ENCODE assay signal across 18 cellular contexts in the genomic region with DNA sequence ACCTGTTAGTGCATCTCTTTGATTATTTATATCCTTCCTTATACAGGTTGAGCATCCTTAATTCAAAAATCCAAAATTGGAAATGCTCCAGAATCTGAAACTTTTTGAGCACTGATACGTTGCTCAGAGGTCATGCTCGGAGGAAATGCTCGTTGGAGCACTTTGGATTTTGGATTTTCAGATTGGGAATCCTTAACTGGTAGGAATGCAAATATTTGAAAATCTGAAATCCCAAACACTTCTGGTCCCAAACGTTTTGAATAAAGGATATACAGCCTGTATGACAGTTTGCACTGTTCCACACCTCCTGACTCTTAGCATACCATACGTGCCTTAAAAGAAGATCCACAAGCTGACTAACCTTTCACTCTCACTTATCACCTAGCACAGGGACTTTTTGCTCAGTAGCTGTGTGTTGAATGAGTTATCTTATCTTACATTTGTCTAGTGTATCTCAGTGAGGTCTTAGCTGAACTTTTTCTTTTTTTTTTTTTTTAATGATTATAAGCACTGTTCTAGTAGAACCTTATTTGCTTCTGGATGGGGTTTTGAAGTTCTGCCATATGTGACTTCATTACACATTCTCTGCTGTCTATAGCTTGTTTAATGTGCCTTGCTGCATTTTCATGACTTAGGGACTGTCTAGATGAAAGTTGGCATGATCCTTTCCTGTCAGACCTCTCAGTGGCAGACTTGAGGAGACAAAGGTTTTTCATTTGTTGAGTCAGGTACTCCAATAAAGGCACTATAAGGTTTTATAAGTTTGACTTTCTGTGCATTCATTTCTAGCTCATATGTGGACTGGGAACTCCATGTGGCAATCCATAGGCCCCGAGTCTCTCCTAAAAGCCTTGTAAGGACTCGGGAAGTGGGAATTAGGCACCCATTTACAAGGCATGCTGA. TPM values are rescaled to one million over a fixed set of nuclear protein-coding genes. Genes with fewer than 3 reads are reported as not detected.
DNase-seq lines count a peak whose midpoint lies in the region; ATAC-seq, FAIRE-seq and TF ChIP-seq lines count a peak whose summit lies in the region.
"Had no signal": no experiment of that assay in that cellular context is flagged by ENCODE, and none has a peak within 500 bp of the region (broad histone marks: within the 10 kb centered on the region; RNA-seq: fewer than 3 reads in every experiment).

No MANE protein-coding gene starts in this region.

- peak; percentile 25 for ATAC-seq in left ventricle myocardium superior
- no peak for ATAC-seq in heart right ventricle
- ATAC-seq in left colon: peak; percentile 90
- ATAC-seq in HG02588 (IDR thresholded peaks at IDR 0.05; ENCODE audit: unreplicated experiment): no peak
- ATAC-seq: A549, GM23338 had no signal

- peaks cover 0 to 14% (median 0%) of the 10 kb centered on the region in 9 donors for H3K36me3 ChIP-seq in heart right ventricle
- H3K36me3 ChIP-seq: BLaER1 treated with 17β-estradiol and CSF1 and Interleukin-3, amounts not matched to agents 10 nM and 100 nM had no signal

- H3K4me1 Mint-ChIP-seq in activated CD4-positive, alpha-beta memory T cell treated with anti-CD3 and anti-CD28 coated beads for 36 hours (ENCODE audit: low read depth): peaks cover 26% of the 10 kb centered on the region
- peaks cover 24% of the 10 kb centered on the region for H3K4me1 Mint-ChIP-seq in activated CD4-positive, alpha-beta memory T cell treated with anti-CD3 and anti-CD28 coated beads, Interleukin-2, amount 10 ng/mL, durations not matched to agents 7 days and 5 days
- H3K4me1 Mint-ChIP-seq: GM23338 had no signal

- 70 to 76% methylated on average over 7 of the region's 7 CpGs for WGBS in heart right ventricle, 2 donors

- H3K4me3 Mint-ChIP-seq in activated CD4-positive, alpha-beta memory T cell treated with anti-CD3 and anti-CD28 coated beads for 36 hours: no peak overlapping the region
- H3K4me3 Mint-ChIP-seq in activated CD4-positive, alpha-beta memory T cell treated with anti-CD3 and anti-CD28 coated beads, Interleukin-2, amount 10 ng/mL, durations not matched to agents 7 days and 5 days: no peak overlapping the region
- H3K4me3 Mint-ChIP-seq: CD8-positive, alpha-beta memory T cell; GM23338 had no signal

- no peak for TF ChIP-seq CTCF in heart right ventricle (IDR thresholded peaks at IDR 0.05)

- H3K4me1 ChIP-seq in heart right ventricle: peaks cover 0 to 37% (median 13%) of the 10 kb centered on the region in 9 donors
- H3K4me1 ChIP-seq: A549 had no signal

- peak overlapping the region; percentile 5 for H3K27ac Mint-ChIP-seq in activated CD4-positive, alpha-beta memory T cell treated with anti-CD3 and anti-CD28 coated beads for 36 hours
- no peak overlapping the region for H3K27ac Mint-ChIP-seq in activated CD4-positive, alpha-beta memory T cell treated with anti-CD3 and anti-CD28 coated beads, Interleukin-2, amount 10 ng/mL, durations not matched to agents 7 days and 5 days
- H3K27ac Mint-ChIP-seq: GM23338 had no signal

- no peaks in the 10 kb centered on the region for H3K9me3 ChIP-seq in heart right ventricle
- H3K9me3 ChIP-seq: BLaER1 treated with 17β-estradiol and CSF1 and Interleukin-3, amounts not matched to agents 10 nM and 100 nM had no signal

- no peak for TF ChIP-seq POLR2A in GM12892 (IDR thresholded peaks at IDR 0.05; ENCODE audit: low read depth, low read length)

- intact Hi-C loops in activated CD4-positive, alpha-beta memory T cell treated with anti-CD3 and anti-CD28 coated beads for 36 hours (cut with micrococcal nuclease): loop anchor here (2.0 to 5.0 kb wide), 5 partner anchors 54 to 121 kb away; partner anchors contain the start of gene CD101
- intact Hi-C loops in left ventricle myocardium superior (cut with micrococcal nuclease): no loop called here
- intact Hi-C loops in heart right ventricle (cut with DNase I): no loop called here
- intact Hi-C loops in left colon (cut with DNase I, micrococcal nuclease): no loop called here

- FAIRE-seq in GM12892 (lab: Jason Lieb, UNC): no peak
- FAIRE-seq: A549, D721Med had no signal

- POLR2A ChIA-PET in activated CD4-positive, alpha-beta memory T cell treated with anti-CD3 and anti-CD28 coated beads for 36 hours (lab: Charles Lee): no interaction called here
- POLR2A ChIA-PET in activated CD4-positive, alpha-beta memory T cell treated with anti-CD3 and anti-CD28 coated beads, Interleukin-2, amount 10 ng/mL, durations not matched to agents 7 days and 5 days (lab: Charles Lee): interaction anchor here (1.1 to 1.2 kb wide), 2 partner anchors 129 to 191 kb away, joined by 3 to 5 read pairs; partner anchors contain the start of gene TTF2

- CTCF ChIA-PET in activated CD4-positive, alpha-beta memory T cell treated with anti-CD3 and anti-CD28 coated beads for 36 hours (lab: Charles Lee): interaction anchor here (0.5 to 1.3 kb wide), 4 partner anchors 11 to 207 kb away, joined by 3 read pairs; no protein-coding TSS in a partner anchor
- CTCF ChIA-PET in activated CD4-positive, alpha-beta memory T cell treated with anti-CD3 and anti-CD28 coated beads, Interleukin-2, amount 10 ng/mL, durations not matched to agents 7 days and 5 days (lab: Charles Lee): interaction anchor here (1.1 kb wide), 1 partner anchor 206 kb away, joined by 4 read pairs; no protein-coding TSS in a partner anchor

- H3K27me3 Mint-ChIP-seq in activated CD4-positive, alpha-beta memory T cell treated with anti-CD3 and anti-CD28 coated beads for 36 hours: no peaks in the 10 kb centered on the region
- no peaks in the 10 kb centered on the region for H3K27me3 Mint-ChIP-seq in activated CD4-positive, alpha-beta memory T cell treated with anti-CD3 and anti-CD28 coated beads, Interleukin-2, amount 10 ng/mL, durations not matched to agents 7 days and 5 days
- H3K27me3 Mint-ChIP-seq: CD8-positive, alpha-beta memory T cell had no signal

- no peaks in the 10 kb centered on the region for H3K36me3 Mint-ChIP-seq in activated CD4-positive, alpha-beta memory T cell treated with anti-CD3 and anti-CD28 coated beads for 36 hours
- no peaks in the 10 kb centered on the region for H3K36me3 Mint-ChIP-seq in activated CD4-positive, alpha-beta memory T cell treated with anti-CD3 and anti-CD28 coated beads, Interleukin-2, amount 10 ng/mL, durations not matched to agents 7 days and 5 days (ENCODE audit: low read depth)
- H3K36me3 Mint-ChIP-seq: CD8-positive, alpha-beta memory T cell had no signal

- H3K4me3 ChIP-seq in heart right ventricle: no peak overlapping the region
- H3K4me3 ChIP-seq: A549; BLaER1 treated with 17β-estradiol and CSF1 and Interleukin-3, amounts not matched to agents 10 nM and 100 nM; GM23338 had no signal

- no peak for DNase-seq in activated CD4-positive, alpha-beta memory T cell treated with anti-CD3 and anti-CD28 coated beads for 36 hours
- DNase-seq in activated CD4-positive, alpha-beta memory T cell treated with anti-CD3 and anti-CD28 coated beads, Interleukin-2, amount 10 ng/mL, durations not matched to agents 7 days and 5 days: no peak
- DNase-seq in left ventricle myocardium superior: no peak
- no peak for DNase-seq in heart right ventricle
- no peak for DNase-seq in left colon
- DNase-seq in GM12892 (ENCODE audit: insufficient read length): no peak
- DNase-seq: CD8-positive, alpha-beta memory T cell; DMS79; NCI-H1048; NCI-H1436 treated with DMSO at 0.1 percent for 48 hours; NCI-H2081; NCI-H748 treated with DMSO at 0.1 percent for 48 hours had no signal

- H3K27ac ChIP-seq in heart right ventricle: peak overlapping the region in 1 of 10 donors; percentile 9
- H3K27ac ChIP-seq: A549; BLaER1 treated with 17β-estradiol and CSF1 and Interleukin-3, amounts not matched to agents 10 nM and 100 nM; RWPE1 had no signal

- no peaks in the 10 kb centered on the region for H3K9me3 Mint-ChIP-seq in activated CD4-positive, alpha-beta memory T cell treated with anti-CD3 and anti-CD28 coated beads for 36 hours
- no peaks in the 10 kb centered on the region for H3K9me3 Mint-ChIP-seq in activated CD4-positive, alpha-beta memory T cell treated with anti-CD3 and anti-CD28 coated beads, Interleukin-2, amount 10 ng/mL, durations not matched to agents 7 days and 5 days
- H3K9me3 Mint-ChIP-seq: CD8-positive, alpha-beta memory T cell; GM23338 had no signal

- no peaks in the 10 kb centered on the region for H3K27me3 ChIP-seq in heart right ventricle
- H3K27me3 ChIP-seq: BLaER1 treated with 17β-estradiol and CSF1 and Interleukin-3, amounts not matched to agents 10 nM and 100 nM had no signal

RNA-seq across cellular contexts. Expression of gene PTGFRN, which starts 21.6 kb away (rescaled TPM):
- 10 to 100 TPM; 13.5 to 14.2 TPM for total RNA-seq in activated CD4-positive, alpha-beta memory T cell treated with anti-CD3 and anti-CD28 coated beads for 36 hours
- total RNA-seq in activated CD4-positive, alpha-beta memory T cell treated with anti-CD3 and anti-CD28 coated beads, Interleukin-2, amount 10 ng/mL, durations not matched to agents 7 days and 5 days: 1 to 10 TPM; 1.8 to 2.8 TPM
- 99.6 TPM for total RNA-seq in left ventricle myocardium superior
- 100 to 1,000 TPM in 8 of 10 donors, 10 to 100 TPM in 2; 76.8 to 318 (median 178) TPM for total RNA-seq in heart right ventricle
- polyA plus RNA-seq in heart right ventricle: 10 to 100 TPM; 21.2 to 84.4 TPM
- total RNA-seq in left colon: 10 to 100 TPM; 97.2 to 98.6 TPM
- polyA plus RNA-seq in GM12892 (2012; ENCODE audit: missing spikeins): 2.2 TPM

Comparison
In these comparisons a context has a peak if more than half of its experiments do, and no peak if none do; other contexts are left out.
1. ATAC-seq: peak in left ventricle myocardium superior (single experiment) and left colon (single experiment); none in heart right ventricle (0 of 8) and HG02588 (single experiment).